ENCODE assay signal across 28 cellular contexts in the genomic region with DNA sequence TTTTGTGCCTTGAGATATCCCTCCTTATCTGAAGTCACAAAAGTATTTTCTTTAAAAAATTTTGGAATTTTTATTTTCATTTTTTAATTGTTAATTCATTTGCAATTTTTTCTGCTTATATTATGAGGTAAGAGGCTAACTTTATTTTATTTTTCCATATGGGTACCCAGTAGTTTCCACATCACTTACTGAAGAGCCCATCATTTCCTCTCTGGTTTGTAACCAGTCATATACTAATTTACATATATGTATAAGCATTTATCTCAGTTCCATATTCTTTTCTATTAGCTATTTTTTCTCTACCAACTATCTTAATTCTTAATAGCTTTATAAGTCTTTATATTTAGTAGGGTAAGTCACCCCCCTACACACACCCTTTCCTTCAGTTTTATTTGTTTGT. TPM values are rescaled to one million over a fixed set of nuclear protein-coding genes. Genes with fewer than 3 reads are reported as not detected.
"Had no signal": no experiment of that assay in that cellular context is flagged by ENCODE, and none has a peak within 500 bp of the region (broad histone marks: within the 10 kb centered on the region; RNA-seq: fewer than 3 reads in every experiment).

No MANE protein-coding gene starts in this region.

- H3K36me3 ChIP-seq: left lung, lower lobe of right lung, ovary, right atrium auricular region, right lobe of liver, tibial nerve, uterus had no signal

- H3K4me1 ChIP-seq: left lung, lower lobe of right lung, right atrium auricular region, right lobe of liver, tibial nerve, uterus had no signal

- H3K4me3 Mint-ChIP-seq: immature natural killer cell; mesothelial cell of epicardium; naive thymus-derived CD4-positive, alpha-beta T cell; natural killer cell treated with Interleukin-12 subunit alpha and Interleukin-12 subunit beta and Interleukin-15 and Interleukin-18, amount 100 ng/mL, for 72 hours; stimulated activated naive CD8-positive, alpha-beta T cell treated with anti-CD3 and anti-CD28 coated beads, Interleukin-15, amount 100 ng/mL, for 72 hours; type B pancreatic cell had no signal

- ATAC-seq: left colon; left lung; lower lobe of right lung; naive thymus-derived CD4-positive, alpha-beta T cell; natural killer cell treated with Interleukin-12 subunit alpha and Interleukin-12 subunit beta and Interleukin-15 and Interleukin-18, amount 100 ng/mL, for 72 hours; right lobe of liver; stimulated activated naive CD8-positive, alpha-beta T cell treated with anti-CD3 and anti-CD28 coated beads, Interleukin-15, amount 100 ng/mL, for 72 hours had no signal

- H3K4me3 ChIP-seq: left lung, lower lobe of right lung, ovary, right atrium auricular region, right lobe of liver, smooth muscle cell, tibial nerve, uterus had no signal

- DNase-seq: hippocampal formation; immature natural killer cell; kidney; left colon; left lung; lower lobe of right lung; mammary epithelial cell; mesendoderm; naive thymus-derived CD4-positive, alpha-beta T cell; ovary; right lobe of liver; stimulated activated CD4-positive, alpha-beta T cell treated with anti-CD3 and anti-CD28 coated beads, Interleukin-1b, Interleukin-23, amount 100 ng/mL, for 48 hours; stimulated activated CD4-positive, alpha-beta T cell treated with anti-CD3 and anti-CD28 coated beads, Interleukin-2, amount 100 ng/mL, for 48 hours; stimulated activated CD4-positive, alpha-beta T cell treated with anti-CD3 and anti-CD28 coated beads, Interleukin-4, amount 100 ng/mL, for 4 hours; stimulated activated CD8-positive, alpha-beta memory T cell treated with anti-CD3 and anti-CD28 coated beads, Interleukin-4, amount 100 ng/mL, for 48 hours; stimulated activated naive CD4-positive, alpha-beta T cell; stimulated activated naive CD8-positive, alpha-beta T cell treated with anti-CD3 and anti-CD28 coated beads, Interleukin-15, amount 100 ng/mL, for 72 hours; substantia nigra; uterus had no signal

- H3K27ac ChIP-seq: left lung, lower lobe of right lung, ovary, right atrium auricular region, right lobe of liver, tibial nerve, uterus had no signal

- H3K4me1 Mint-ChIP-seq: immature natural killer cell; naive thymus-derived CD4-positive, alpha-beta T cell; stimulated activated naive CD8-positive, alpha-beta T cell treated with anti-CD3 and anti-CD28 coated beads, Interleukin-15, amount 100 ng/mL, for 72 hours had no signal

- H3K27me3 ChIP-seq: left lung, ovary, right atrium auricular region, right lobe of liver, tibial nerve, uterus had no signal

- H3K27me3 Mint-ChIP-seq: natural killer cell treated with Interleukin-12 subunit alpha and Interleukin-12 subunit beta and Interleukin-15 and Interleukin-18, amount 100 ng/mL, for 72 hours; stimulated activated naive CD8-positive, alpha-beta T cell treated with anti-CD3 and anti-CD28 coated beads, Interleukin-15, amount 100 ng/mL, for 72 hours; type B pancreatic cell had no signal

- H3K9me3 ChIP-seq: left lung, lower lobe of right lung, ovary, right atrium auricular region, right lobe of liver, tibial nerve, uterus had no signal

- H3K9me3 Mint-ChIP-seq: immature natural killer cell; mesothelial cell of epicardium; naive thymus-derived CD4-positive, alpha-beta T cell; natural killer cell treated with Interleukin-12 subunit alpha and Interleukin-12 subunit beta and Interleukin-15 and Interleukin-18, amount 100 ng/mL, for 72 hours; stimulated activated naive CD8-positive, alpha-beta T cell treated with anti-CD3 and anti-CD28 coated beads, Interleukin-15, amount 100 ng/mL, for 72 hours; type B pancreatic cell had no signal

- H3K4me2 ChIP-seq: smooth muscle cell had no signal

- H3K27ac Mint-ChIP-seq: immature natural killer cell; mesothelial cell of epicardium; naive thymus-derived CD4-positive, alpha-beta T cell; natural killer cell treated with Interleukin-12 subunit alpha and Interleukin-12 subunit beta and Interleukin-15 and Interleukin-18, amount 100 ng/mL, for 72 hours; progenitor cell of endocrine pancreas; stimulated activated naive CD8-positive, alpha-beta T cell treated with anti-CD3 and anti-CD28 coated beads, Interleukin-15, amount 100 ng/mL, for 72 hours; type B pancreatic cell had no signal

- H3K36me3 Mint-ChIP-seq: mesothelial cell of epicardium; naive thymus-derived CD4-positive, alpha-beta T cell; natural killer cell treated with Interleukin-12 subunit alpha and Interleukin-12 subunit beta and Interleukin-15 and Interleukin-18, amount 100 ng/mL, for 72 hours; type B pancreatic cell had no signal

RNA-seq across cellular contexts. Expression of gene MGARP, which starts 27.0 kb away (rescaled TPM):
- total RNA-seq: lower lobe of right lung, mononuclear cell, skeletal muscle tissue, smooth muscle cell had no signal
